26 cellular contexts compared by ENCODE assay signal in genomic region chr12:1904875-1905274, GRCh38. TPM values are rescaled to one million over a fixed set of nuclear protein-coding genes. Genes with fewer than 3 reads are reported as not detected.
"Had no signal": no experiment of that assay in that cellular context is flagged by ENCODE, and none has a peak within 500 bp of the region (broad histone marks: within the 10 kb centered on the region; RNA-seq: fewer than 3 reads in every experiment).

No MANE protein-coding gene starts in this region.

- FAIRE-seq: endothelial cell of umbilical vein, kidney had no signal

- H3K79me2 ChIP-seq: hepatocyte had no signal

- H3K4me1 ChIP-seq: foreskin keratinocyte had no signal

- H3K27ac ChIP-seq: coronary artery, dorsolateral prefrontal cortex, esophagus muscularis mucosa, foreskin keratinocyte, gastroesophageal sphincter, heart left ventricle, hepatocyte, left ventricle myocardium inferior, lower lobe of right lung had no signal

- ATAC-seq: foreskin keratinocyte; gastroesophageal sphincter; heart left ventricle; left colon; left lobe of liver; lower lobe of right lung; mucosa of descending colon; naive thymus-derived CD8-positive, alpha-beta T cell had no signal

- H3K27me3 ChIP-seq: heart left ventricle, hepatocyte had no signal

- H3K36me3 ChIP-seq: esophagus muscularis mucosa, gastroesophageal sphincter, heart left ventricle, left ventricle myocardium inferior, lower lobe of right lung had no signal

- H3K4me3 ChIP-seq: coronary artery, dorsolateral prefrontal cortex, esophagus muscularis mucosa, gastroesophageal sphincter, heart left ventricle, hepatocyte, left ventricle myocardium inferior, lower lobe of right lung, mucosa of descending colon had no signal

- H3K4me2 ChIP-seq: hepatocyte had no signal

- DNase-seq: dermis blood vessel endothelial cell; dorsolateral prefrontal cortex; effector CD4-positive, alpha-beta T cell; effector memory CD4-positive, alpha-beta T cell; foreskin keratinocyte; heart left ventricle; hypothalamus; immature natural killer cell; islet precursor cell; kidney; kidney glomerular epithelial cell; left colon; left ventricle myocardium inferior; lower lobe of right lung; mesenchymal stem cell; mucosa of descending colon; naive B cell; naive thymus-derived CD8-positive, alpha-beta T cell had no signal

- H2AFZ ChIP-seq: hepatocyte had no signal

RNA-seq across cellular contexts. Expression of gene CACNA2D4, which starts 13.6 kb away (rescaled TPM):
- total RNA-seq: frontal cortex, lung microvascular endothelial cell had no signal
